ENCODE assay signal across 13 cellular contexts in genomic region chr6:3697609-3698008, GRCh38. TPM values are rescaled to one million over a fixed set of nuclear protein-coding genes. Genes with fewer than 3 reads are reported as not detected.
A peak's percentile ranks its signal among the peaks of the same experiment; 100 is the strongest.
DNase-seq lines count a peak whose midpoint lies in the region; ATAC-seq and TF ChIP-seq lines count a peak whose summit lies in the region.
"Had no signal": no experiment of that assay in that cellular context is flagged by ENCODE, and none has a peak within 500 bp of the region (broad histone marks: within the 10 kb centered on the region; RNA-seq: fewer than 3 reads in every experiment).

No MANE protein-coding gene starts in this region.

- ATAC-seq in GM21825 (IDR thresholded peaks at IDR 0.05; ENCODE audit: unreplicated experiment) = no peak
- ATAC-seq: T-helper 17 cell had no signal

- no peaks in the 10 kb centered on the region for H3K36me3 ChIP-seq in ascending aorta
- H3K36me3 ChIP-seq: suprapubic skin had no signal

- H3K9me3 ChIP-seq in ascending aorta = no peaks in the 10 kb centered on the region
- H3K9me3 ChIP-seq: suprapubic skin had no signal

- H3K36me3 Mint-ChIP-seq in glutamatergic neuron (ENCODE audit: unreplicated experiment) = peaks cover 4% of the 10 kb centered on the region
- H3K36me3 Mint-ChIP-seq in activated naive CD4-positive, alpha-beta T cell treated with anti-CD3 and anti-CD28 coated beads for 36 hours (ENCODE audit: low read depth) = no peaks in the 10 kb centered on the region

- H3K4me1 Mint-ChIP-seq in glutamatergic neuron (ENCODE audit: low read depth, unreplicated experiment) = peaks cover 40% of the 10 kb centered on the region
- no peaks in the 10 kb centered on the region for H3K4me1 Mint-ChIP-seq in activated naive CD4-positive, alpha-beta T cell treated with anti-CD3 and anti-CD28 coated beads for 36 hours (ENCODE audit: low read depth)
- H3K4me1 Mint-ChIP-seq: T-helper 17 cell had no signal

- H3K27me3 ChIP-seq in ascending aorta = no peaks in the 10 kb centered on the region
- H3K27me3 ChIP-seq: suprapubic skin had no signal

- no peak overlapping the region for H3K4me3 ChIP-seq in ascending aorta
- H3K4me3 ChIP-seq: suprapubic skin had no signal

- intact Hi-C loops in ascending aorta (cut with DNase I) = no loop called here
- intact Hi-C loops in activated naive CD4-positive, alpha-beta T cell treated with anti-CD3 and anti-CD28 coated beads for 36 hours (cut with micrococcal nuclease) = no loop called here

- H3K27ac Mint-ChIP-seq in glutamatergic neuron (ENCODE audit: unreplicated experiment) = peak overlapping the region; percentile 53
- no peak overlapping the region for H3K27ac Mint-ChIP-seq in activated naive CD4-positive, alpha-beta T cell treated with anti-CD3 and anti-CD28 coated beads for 36 hours
- H3K27ac Mint-ChIP-seq: T-helper 17 cell had no signal

- H3K9me3 Mint-ChIP-seq in glutamatergic neuron (ENCODE audit: unreplicated experiment) = peaks cover 5% of the 10 kb centered on the region
- peaks cover 9% of the 10 kb centered on the region for H3K9me3 Mint-ChIP-seq in activated naive CD4-positive, alpha-beta T cell treated with anti-CD3 and anti-CD28 coated beads for 36 hours

- no peak overlapping the region for H3K4me3 Mint-ChIP-seq in glutamatergic neuron (ENCODE audit: unreplicated experiment)
- H3K4me3 Mint-ChIP-seq in activated naive CD4-positive, alpha-beta T cell treated with anti-CD3 and anti-CD28 coated beads for 36 hours = no peak overlapping the region
- H3K4me3 Mint-ChIP-seq: T-helper 17 cell had no signal

- DNase-seq in GM04503 (ENCODE audit: low read depth) (peak; percentile 87), ascending aorta (ENCODE audit: low spot score in 2 of 2) (peak in 1 of 2 donors; percentile 77), glutamatergic neuron (no peak), smooth muscle cell of the brain vasculature (ENCODE audit: low read depth, low spot score) (peak; percentile 85), SHP77 treated with DMSO at 0.1 percent for 48 hours (lab: John Stamatoyannopoulos, UW) (no peak), globus pallidus (ENCODE audit: low spot score) (no peak)
- no peak for DNase-seq in activated naive CD4-positive, alpha-beta T cell treated with anti-CD3 and anti-CD28 coated beads for 36 hours
- DNase-seq: activated CD4-positive, alpha-beta T cell treated with anti-CD3 and anti-CD28 coated beads, Interleukin-2, amount 50 U/mL, for 4 hours; activated gamma-delta T cell; NCI-H2081 treated with DMSO at 0.1 percent for 48 hours; T-helper 17 cell had no signal

- peaks cover 3 to 4% of the 10 kb centered on the region in 2 donors for H3K4me1 ChIP-seq in ascending aorta

- no peak for TF ChIP-seq CTCF in ascending aorta (IDR thresholded peaks at IDR 0.05)
- TF ChIP-seq CTCF in glutamatergic neuron (IDR thresholded peaks at IDR 0.05; ENCODE audit: partially characterized antibody, unreplicated experiment) = no peak

- CTCF ChIA-PET in activated naive CD4-positive, alpha-beta T cell treated with anti-CD3 and anti-CD28 coated beads for 36 hours (lab: Charles Lee) = no interaction called here

- peak overlapping the region; percentile 23 to 46 for H3K27ac ChIP-seq in ascending aorta
- H3K27ac ChIP-seq: suprapubic skin had no signal

- H3K27me3 Mint-ChIP-seq in glutamatergic neuron (ENCODE audit: unreplicated experiment) = peaks cover 8% of the 10 kb centered on the region
- peaks cover 7% of the 10 kb centered on the region for H3K27me3 Mint-ChIP-seq in activated naive CD4-positive, alpha-beta T cell treated with anti-CD3 and anti-CD28 coated beads for 36 hours (ENCODE audit: low read depth)

RNA-seq across cellular contexts. Expression of gene PXDC1, which starts 53.9 kb away (rescaled TPM):
- total RNA-seq in ascending aorta (310 TPM), glutamatergic neuron (ENCODE audit: unreplicated experiment) (7.5 TPM)
- total RNA-seq in activated naive CD4-positive, alpha-beta T cell treated with anti-CD3 and anti-CD28 coated beads for 36 hours = under 1 TPM; 0.17 to 0.36 TPM

Comparison
In these comparisons a context has a peak if more than half of its experiments do, and no peak if none do; other contexts are left out.
1. DNase-seq: peak in GM04503 (single experiment) and smooth muscle cell of the brain vasculature (single experiment); none in glutamatergic neuron (single experiment), SHP77 treated with DMSO at 0.1 percent for 48 hours (single experiment), activated naive CD4-positive, alpha-beta T cell treated with anti-CD3 and anti-CD28 coated beads for 36 hours (single experiment) and globus pallidus (single experiment).
2. RNA of gene PXDC1, which starts 53.9 kb away (total RNA-seq): 310 TPM in ascending aorta (single experiment); 7.5 TPM in glutamatergic neuron (single experiment) and 0.17 to 0.36 TPM in activated naive CD4-positive, alpha-beta T cell treated with anti-CD3 and anti-CD28 coated beads for 36 hours; every median in the first group is over 10 times any median in the second.